Comparison of ENCODE assay signal across 18 cellular contexts in genomic region chr6:169766232-169766631, GRCh38.
"Had no signal": no experiment of that assay in that cellular context is flagged by ENCODE, and none has a peak within 500 bp of the region (broad histone marks: within the 10 kb centered on the region; RNA-seq: fewer than 3 reads in every experiment).

No MANE protein-coding gene starts in this region.

- DNase-seq: activated CD4-positive, alpha-beta T cell treated with anti-CD3 and anti-CD28 coated beads, Interleukin-2, amount 50 U/mL, for 48 hours; activated gamma-delta T cell; adrenal gland; endodermal cell; islet precursor cell; left colon; stimulated activated CD4-positive, alpha-beta T cell treated with anti-CD3 and anti-CD28 coated beads, Interleukin-2, amount 100 ng/mL, for 24 hours; stimulated activated naive CD4-positive, alpha-beta T cell treated with Interleukin-2 at 50 U/mL for 16 hours; T-helper 17 cell; transverse colon; WERI-Rb-1 had no signal

- H3K4me3 Mint-ChIP-seq: activated naive CD4-positive, alpha-beta T cell treated with anti-CD3 and anti-CD28 coated beads, Interleukin-2, amount 50 U/mL, for 24 hours; endodermal cell; T-helper 17 cell had no signal

- H3K4me3 ChIP-seq: adrenal gland, cardiac muscle cell, hepatocyte, prostate gland, right atrium auricular region, transverse colon, vagina had no signal

- H3K4me1 Mint-ChIP-seq: activated naive CD4-positive, alpha-beta T cell treated with anti-CD3 and anti-CD28 coated beads, Interleukin-2, amount 50 U/mL, for 24 hours; endodermal cell had no signal

- H3K36me3 ChIP-seq: prostate gland had no signal

- H3K27ac Mint-ChIP-seq: activated naive CD4-positive, alpha-beta T cell treated with anti-CD3 and anti-CD28 coated beads, Interleukin-2, amount 50 U/mL, for 24 hours; endodermal cell; T-helper 17 cell had no signal

- H3K27me3 ChIP-seq: adrenal gland, cardiac muscle cell, hepatocyte, right atrium auricular region, transverse colon, vagina had no signal

- H3K27me3 Mint-ChIP-seq: activated naive CD4-positive, alpha-beta T cell treated with anti-CD3 and anti-CD28 coated beads, Interleukin-2, amount 50 U/mL, for 24 hours; T-helper 17 cell had no signal

- ATAC-seq: left colon, T-helper 17 cell had no signal

- H2AFZ ChIP-seq: hepatocyte had no signal

- H3K27ac ChIP-seq: adrenal gland, cardiac muscle cell, epithelial cell of prostate, hepatocyte, prostate gland, right atrium auricular region, transverse colon, vagina, WERI-Rb-1 had no signal

- H3K9me3 Mint-ChIP-seq: activated naive CD4-positive, alpha-beta T cell treated with anti-CD3 and anti-CD28 coated beads, Interleukin-2, amount 50 U/mL, for 24 hours; endodermal cell had no signal

- H3K9me3 ChIP-seq: adrenal gland, prostate gland, right atrium auricular region, transverse colon, vagina had no signal

- H3K4me1 ChIP-seq: adrenal gland, prostate gland, right atrium auricular region, transverse colon, vagina had no signal

- H3K4me2 ChIP-seq: hepatocyte had no signal

- H3K79me2 ChIP-seq: hepatocyte had no signal
